In genomic region chr15:52680041-52680391, GRCh38 we compare ENCODE assay signal across 7 cellular contexts. TPM values are rescaled to one million over a fixed set of nuclear protein-coding genes. Genes with fewer than 3 reads are reported as not detected.
DNase-seq lines count a peak whose midpoint lies in the region; ATAC-seq and TF ChIP-seq lines count a peak whose summit lies in the region.

No MANE protein-coding gene starts in this region.

- no peak for ATAC-seq in HG03457 (IDR thresholded peaks at IDR 0.05; ENCODE audit: unreplicated experiment)

- peak overlapping the region; percentile 96 to 99 (median 98) for H3K27ac ChIP-seq in Peyer's patch

- no peak for DNase-seq in GM12864 (ENCODE audit: low read depth)
- DNase-seq in Peyer's patch, result no peak
- peak; percentile 29 to 43 for DNase-seq in erythroblast (lab: John Stamatoyannopoulos, UW)
- peak; percentile 37 for DNase-seq in retina
- no peak for DNase-seq in HUDEP-2 (lab: John Stamatoyannopoulos, UW; ENCODE audit: unreplicated experiment in 76 of 76)
- DNase-seq in stimulated activated CD8-positive, alpha-beta memory T cell treated with anti-CD3 and anti-CD28 coated beads, Interleukin-4, amount 100 ng/mL, for 48 hours, result no peak

- no peaks in the 10 kb centered on the region for H3K27me3 ChIP-seq in Peyer's patch

- no peaks in the 10 kb centered on the region for H3K9me3 ChIP-seq in Peyer's patch

- H3K4me3 ChIP-seq in GM12864 (ENCODE audit: low read depth, low read length) (peak overlapping the region; percentile 99), Peyer's patch (peak overlapping the region; percentile 80 to 96 (median 89))

- H3K4me1 ChIP-seq in Peyer's patch, result peaks cover 0 to 20% (median 6%) of the 10 kb centered on the region in 4 donors

- H3K36me3 ChIP-seq in Peyer's patch, result peaks cover 0 to 9% (median 0%) of the 10 kb centered on the region in 3 donors

- TF ChIP-seq CTCF in GM12864 (IDR thresholded peaks at IDR 0.05; ENCODE audit: low read depth, low read length, missing control alignments) (no peak), Peyer's patch (IDR thresholded peaks at IDR 0.05) (no peak)

- TF ChIP-seq POLR2A in Peyer's patch (IDR thresholded peaks at IDR 0.05), result no peak
- no peak for TF ChIP-seq POLR2A in erythroblast (IDR thresholded peaks at IDR 0.05; ENCODE audit: low read length)

RNA-seq across cellular contexts. Expression of gene ATOSA, which starts 0.8 kb away (rescaled TPM):
- total RNA-seq in Peyer's patch, result 100 to 1,000 TPM in 1 of 4 donors, 10 to 100 TPM in 3; 55.5 to 128 (median 69.4) TPM

Comparison
In these comparisons a context has a peak if more than half of its experiments do, and no peak if none do; other contexts are left out.
1. DNase-seq: peak in erythroblast (2 of 2) and retina (single experiment); none in GM12864 (single experiment), Peyer's patch (0 of 3), HUDEP-2 (0 of 76) and stimulated activated CD8-positive, alpha-beta memory T cell treated with anti-CD3 and anti-CD28 coated beads, Interleukin-4, amount 100 ng/mL, for 48 hours (single experiment).